1 cellular context compared by ENCODE assay signal in the genomic region with DNA sequence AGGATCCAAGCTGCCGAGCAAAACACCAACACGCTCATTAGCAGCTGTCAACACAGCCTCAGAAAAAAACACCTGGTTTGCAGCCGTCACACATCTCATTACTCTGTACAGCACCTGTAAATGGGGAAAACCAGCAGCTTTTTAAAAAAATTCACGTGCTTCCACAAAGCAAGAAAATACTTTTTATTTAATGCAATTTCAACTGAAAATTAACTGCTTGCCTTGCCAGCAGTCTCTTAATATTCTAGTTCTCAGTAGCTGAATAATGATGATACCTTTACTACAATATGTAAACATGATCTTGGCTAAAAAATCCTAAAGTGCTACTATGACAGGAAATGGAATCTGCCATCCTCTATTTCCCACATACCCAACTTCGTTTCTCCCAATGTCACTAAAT.
TF ChIP-seq lines count a peak whose summit lies in the region.

No MANE protein-coding gene starts in this region.

TF ChIP-seq in GM12878, 131 proteins besides CTCF, POLR2A, EP300 and RAD21 (continued from another document):
- TF ChIP-seq ZNF687 (IDR thresholded peaks at IDR 0.05) (peak; percentile 67), IKZF2 (IDR thresholded peaks at IDR 0.05) (peak in 1 of 2 experiments; percentile 18; a peak in 2 of 4 replicates), MLLT1 (IDR thresholded peaks at IDR 0.05) (0 out of 2 replicates have a peak, but pooled peaks have one; percentile 37), ATF7 (IDR thresholded peaks at IDR 0.05; ENCODE audit: low read depth) (peak; percentile 56), ZNF592 (IDR thresholded peaks at IDR 0.05) (peak; percentile 79; the same call in 1 of the 2 replicates), MTA2 (IDR thresholded peaks at IDR 0.05; ENCODE audit: low read depth) (peak; percentile 82), BHLHE40 (IDR thresholded peaks at IDR 0.05; ENCODE audit: borderline replicate concordance in 1 of 2, low read depth in 2 of 2, low read length in 1 of 2) (peak in 1 of 2 experiments; percentile 85; a peak in 2 of 4 replicates)
